ENCODE assay signal across 11 cellular contexts in the genomic region with DNA sequence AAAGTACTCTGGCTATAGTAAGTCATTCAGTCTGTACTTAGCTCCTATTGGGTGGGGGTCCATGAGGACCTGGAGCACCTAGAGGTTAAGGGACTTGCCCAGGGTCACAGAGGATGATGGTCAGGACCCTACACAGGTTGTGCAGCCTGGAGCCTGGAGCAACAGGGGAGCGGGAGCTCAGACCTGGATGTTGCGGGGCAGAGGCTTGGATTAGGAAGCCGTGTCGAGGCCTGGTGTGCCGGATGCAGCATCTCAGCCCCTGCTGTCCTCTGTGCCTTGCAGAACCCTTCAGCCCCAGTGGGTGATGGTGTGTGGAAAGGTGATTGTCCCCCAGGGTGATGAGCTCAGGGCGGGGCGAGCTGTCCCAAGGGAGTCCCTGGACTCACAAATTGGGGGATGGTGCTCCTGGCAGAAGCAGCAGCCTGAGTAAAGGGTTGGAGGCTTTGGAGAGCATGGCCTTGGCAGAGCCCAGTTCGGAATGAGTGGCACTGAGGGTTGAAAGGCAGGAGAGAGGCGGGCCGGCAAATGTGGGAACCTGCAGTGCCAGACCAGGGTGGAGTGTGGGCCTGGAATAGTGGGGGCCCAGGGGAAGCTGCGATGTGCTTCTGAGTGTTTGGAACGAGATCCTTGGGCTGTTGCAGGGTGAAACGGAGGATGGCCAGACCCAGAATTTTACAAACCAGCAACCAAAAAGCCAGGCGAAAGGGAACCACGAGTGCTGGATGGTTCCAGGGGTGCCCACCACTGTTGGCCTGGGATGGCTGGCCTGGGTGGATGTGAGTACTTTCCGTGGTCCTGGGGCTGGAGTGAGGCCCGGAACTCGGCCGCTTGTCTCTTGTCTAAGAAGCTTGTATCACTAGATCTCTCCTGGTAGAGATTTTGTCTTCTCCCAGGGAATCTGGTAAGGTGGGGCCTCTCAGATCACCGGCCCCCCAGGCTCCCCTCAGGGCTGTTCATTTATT. TPM values are rescaled to one million over a fixed set of nuclear protein-coding genes. Genes with fewer than 3 reads are reported as not detected.
DNase-seq lines count a peak whose midpoint lies in the region; ATAC-seq and TF ChIP-seq lines count a peak whose summit lies in the region.
"Had no signal": no experiment of that assay in that cellular context is flagged by ENCODE, and none has a peak within 500 bp of the region (broad histone marks: within the 10 kb centered on the region; RNA-seq: fewer than 3 reads in every experiment).

No MANE protein-coding gene starts in this region.

- peak in 1 of 2 donors; percentile 50 for TF ChIP-seq RAD21 in liver (IDR thresholded peaks at IDR 0.05)

- DNase-seq in activated CD4-positive, alpha-beta T cell treated with anti-CD3 and anti-CD28 coated beads, Interleukin-2, amount 10 ng/mL, durations not matched to agents 7 days and 5 days, result no peak
- DNase-seq in activated CD4-positive, alpha-beta T cell treated with anti-CD3 and anti-CD28 coated beads for 48 hours, result no peak
- no peak for DNase-seq in activated naive CD8-positive, alpha-beta T cell treated with anti-CD3 and anti-CD28 coated beads, Interleukin-2, amount 50 U/mL, for 24 hours
- DNase-seq in testis, result no peak
- DNase-seq in middle frontal gyrus (ENCODE audit: extremely low spot score, low spot score), result no peak
- DNase-seq: NCI-H1105 treated with DMSO at 0.1 percent for 48 hours; NK-92 treated with Interleukin-12 subunit alpha and Interleukin-12 subunit beta, amount 100 ng/mL, for 24 hours had no signal

- H3K4me3 ChIP-seq in liver (ENCODE audit: low read depth in 1 of 3, low read length in 3 of 3) (no peak overlapping the region), testis (no peak overlapping the region)
- H3K4me3 ChIP-seq: lung had no signal

- H3K4me1 ChIP-seq in liver (ENCODE audit: control insufficient read depth in 4 of 4, insufficient read depth in 4 of 4, low read length in 3 of 4) (peaks cover 28 to 72% (median 60%) of the 10 kb centered on the region in 4 donors), testis (peaks cover 35% of the 10 kb centered on the region)

- peaks cover 41% of the 10 kb centered on the region for H3K4me1 Mint-ChIP-seq in activated CD4-positive, alpha-beta T cell treated with anti-CD3 and anti-CD28 coated beads, Interleukin-2, amount 10 ng/mL, durations not matched to agents 7 days and 5 days
- peaks cover 39% of the 10 kb centered on the region for H3K4me1 Mint-ChIP-seq in activated naive CD8-positive, alpha-beta T cell treated with anti-CD3 and anti-CD28 coated beads, Interleukin-2, amount 50 U/mL, for 24 hours

- intact Hi-C loops in testis (cut with DNase I; ENCODE audit: low total_unique reads), result no loop called here

- peak overlapping the region; percentile 31 for H3K27ac Mint-ChIP-seq in activated CD4-positive, alpha-beta T cell treated with anti-CD3 and anti-CD28 coated beads, Interleukin-2, amount 10 ng/mL, durations not matched to agents 7 days and 5 days
- peak overlapping the region; percentile 60 for H3K27ac Mint-ChIP-seq in activated naive CD8-positive, alpha-beta T cell treated with anti-CD3 and anti-CD28 coated beads, Interleukin-2, amount 50 U/mL, for 24 hours

- no peak for ATAC-seq in activated naive CD8-positive, alpha-beta T cell treated with anti-CD3 and anti-CD28 coated beads, Interleukin-2, amount 50 U/mL, for 24 hours
- ATAC-seq in HG02938 (IDR thresholded peaks at IDR 0.05; ENCODE audit: unreplicated experiment) (no peak), GM21717 (IDR thresholded peaks at IDR 0.05; ENCODE audit: unreplicated experiment) (no peak)

- WGBS in liver, result 63% methylated on average over 20 of the region's 20 CpGs
- 69 to 75% methylated on average over 16 to 20 of the region's 20 CpGs for WGBS in testis, 2 donors

- TF ChIP-seq CTCF in liver (IDR thresholded peaks at IDR 0.05; ENCODE audit: low read depth, low read length, missing input control) (no peak), testis (IDR thresholded peaks at IDR 0.05) (no peak)

- POLR2A ChIA-PET in activated CD4-positive, alpha-beta T cell treated with anti-CD3 and anti-CD28 coated beads, Interleukin-2, amount 10 ng/mL, durations not matched to agents 7 days and 5 days (lab: Charles Lee), result no interaction called here

- peak overlapping the region; percentile 29 to 57 for H3K9ac ChIP-seq in liver (ENCODE audit: low read depth in 1 of 2, low read length in 2 of 2)

- H3K4me3 Mint-ChIP-seq in activated CD4-positive, alpha-beta T cell treated with anti-CD3 and anti-CD28 coated beads, Interleukin-2, amount 10 ng/mL, durations not matched to agents 7 days and 5 days, result peak overlapping the region; percentile 7
- H3K4me3 Mint-ChIP-seq in activated naive CD8-positive, alpha-beta T cell treated with anti-CD3 and anti-CD28 coated beads, Interleukin-2, amount 50 U/mL, for 24 hours, result no peak overlapping the region

- no peaks in the 10 kb centered on the region for H3K36me3 Mint-ChIP-seq in activated CD4-positive, alpha-beta T cell treated with anti-CD3 and anti-CD28 coated beads, Interleukin-2, amount 10 ng/mL, durations not matched to agents 7 days and 5 days (ENCODE audit: low read depth)
- H3K36me3 Mint-ChIP-seq in activated naive CD8-positive, alpha-beta T cell treated with anti-CD3 and anti-CD28 coated beads, Interleukin-2, amount 50 U/mL, for 24 hours (ENCODE audit: low read depth), result peaks cover 2% of the 10 kb centered on the region

- H3K27ac ChIP-seq in liver (ENCODE audit: low read depth in 1 of 2, low read length in 2 of 2), result peak overlapping the region; percentile 38 to 50
- H3K27ac ChIP-seq in testis, result peak overlapping the region; percentile 21 to 75

- no peaks in the 10 kb centered on the region for H3K9me3 Mint-ChIP-seq in activated CD4-positive, alpha-beta T cell treated with anti-CD3 and anti-CD28 coated beads, Interleukin-2, amount 10 ng/mL, durations not matched to agents 7 days and 5 days
- no peaks in the 10 kb centered on the region for H3K9me3 Mint-ChIP-seq in activated naive CD8-positive, alpha-beta T cell treated with anti-CD3 and anti-CD28 coated beads, Interleukin-2, amount 50 U/mL, for 24 hours

- no peaks in the 10 kb centered on the region for H3K27me3 Mint-ChIP-seq in activated CD4-positive, alpha-beta T cell treated with anti-CD3 and anti-CD28 coated beads, Interleukin-2, amount 10 ng/mL, durations not matched to agents 7 days and 5 days
- H3K27me3 Mint-ChIP-seq in activated naive CD8-positive, alpha-beta T cell treated with anti-CD3 and anti-CD28 coated beads, Interleukin-2, amount 50 U/mL, for 24 hours, result no peaks in the 10 kb centered on the region

- H3K9me3 ChIP-seq in liver (ENCODE audit: control insufficient read depth in 4 of 4, low read length in 3 of 4), result no peaks in the 10 kb centered on the region
- no peaks in the 10 kb centered on the region for H3K9me3 ChIP-seq in testis

- H3K27me3 ChIP-seq in liver (ENCODE audit: control insufficient read depth in 4 of 4, insufficient read depth in 4 of 4, low read length in 3 of 4), result no peaks in the 10 kb centered on the region
- no peaks in the 10 kb centered on the region for H3K27me3 ChIP-seq in testis

- H3K36me3 ChIP-seq in liver (ENCODE audit: control insufficient read depth in 4 of 4, insufficient read depth in 3 of 4, low read depth in 1 of 4, low read length in 3 of 4), result peaks cover 0 to 2% (median 0%) of the 10 kb centered on the region in 4 donors
- H3K36me3 ChIP-seq in testis (ENCODE audit: low read depth, missing control alignments), result no peaks in the 10 kb centered on the region

- no peak for TF ChIP-seq POLR2A in testis (IDR thresholded peaks at IDR 0.05)

- CTCF ChIA-PET in activated CD4-positive, alpha-beta T cell treated with anti-CD3 and anti-CD28 coated beads, Interleukin-2, amount 10 ng/mL, durations not matched to agents 7 days and 5 days (lab: Charles Lee), result no interaction called here

TF ChIP-seq in liver, 16 proteins besides CTCF, POLR2A, EP300 and RAD21:
- TF ChIP-seq SP1 (IDR thresholded peaks at IDR 0.05) (peak; percentile 62), HNF4A (conservative IDR thresholded peaks at IDR 0.05) (peak; percentile 39 to 53), RXRA (IDR thresholded peaks at IDR 0.05) (peak; percentile 94 to 98), EGR1 (IDR thresholded peaks at IDR 0.05; ENCODE audit: low read depth in 2 of 2) (no peak), HNF4G (IDR thresholded peaks at IDR 0.05) (peak; percentile 10), FOXA2 (IDR thresholded peaks at IDR 0.05) (no peak)
- TF ChIP-seq, protein P1, sequence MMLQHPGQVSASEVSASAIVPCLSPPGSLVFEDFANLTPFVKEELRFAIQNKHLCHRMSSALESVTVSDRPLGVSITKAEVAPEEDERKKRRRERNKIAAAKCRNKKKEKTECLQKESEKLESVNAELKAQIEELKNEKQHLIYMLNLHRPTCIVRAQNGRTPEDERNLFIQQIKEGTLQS (IDR thresholded peaks at IDR 0.05), result no peak
TF ChIP-seq in liver: peak in this region for 4.

RNA-seq across cellular contexts. Expression of gene TPCN2, which starts 2.9 kb away (rescaled TPM):
- 10 to 100 TPM; 18.0 to 22.1 TPM for total RNA-seq in activated CD4-positive, alpha-beta T cell treated with anti-CD3 and anti-CD28 coated beads, Interleukin-2, amount 10 ng/mL, durations not matched to agents 7 days and 5 days
- total RNA-seq in liver (10 to 100 TPM; 15.2 to 20.8 TPM), testis (10 to 100 TPM; 28.4 to 32.5 TPM)
- polyA plus RNA-seq in liver (1 to 10 TPM; 6.4 to 9.0 TPM), testis (ENCODE audit: insufficient read depth, low read depth, low replicate concordance) (12.9 TPM)

RNA-seq across cellular contexts. Expression of gene MRGPRF, which starts 38.6 kb away (rescaled TPM):
- total RNA-seq in activated CD4-positive, alpha-beta T cell treated with anti-CD3 and anti-CD28 coated beads, Interleukin-2, amount 10 ng/mL, durations not matched to agents 7 days and 5 days, result not detected
- total RNA-seq in liver (1 to 10 TPM; 1.9 to 3.0 TPM), testis (10 to 100 TPM in 1 of 2 donors, 1 to 10 TPM in 1; 10.0 to 12.2 TPM)
- polyA plus RNA-seq in liver (1 to 10 TPM; 1.1 to 4.8 TPM), testis (ENCODE audit: insufficient read depth, low read depth, low replicate concordance) (21.1 TPM)
